Comparison of ENCODE assay signal across 1 cellular context in genomic region chr7:128387663-128388485, GRCh38.
TF ChIP-seq lines count a peak whose summit lies in the region.

No MANE protein-coding gene starts in this region.

TF ChIP-seq in IMR-90, 13 proteins besides CTCF, POLR2A, EP300 and RAD21 (continued from another document):
- TF ChIP-seq ELK1 (IDR thresholded peaks at IDR 0.05; ENCODE audit: borderline replicate concordance, low read depth, low read length) (no peak), CHD1 (IDR thresholded peaks at IDR 0.05; ENCODE audit: low read depth, low read length) (no peak), RFX5 (IDR thresholded peaks at IDR 0.05; ENCODE audit: low read depth, low read length) (peak; percentile 55; the same call in 1 of the 2 replicates), BHLHE40 (IDR thresholded peaks at IDR 0.05; ENCODE audit: low read depth, low read length) (no peak), NFE2L2 (IDR thresholded peaks at IDR 0.05; ENCODE audit: low read depth, low read length) (no peak), CEBPB (IDR thresholded peaks at IDR 0.05; ENCODE audit: low read depth, low read length) (no peak), FOS (IDR thresholded peaks at IDR 0.05; ENCODE audit: low read depth, low read length) (no peak), MXI1 (IDR thresholded peaks at IDR 0.05; ENCODE audit: borderline replicate concordance, low read depth, low read length) (no peak)
